27 cellular contexts compared by ENCODE assay signal in the genomic region with DNA sequence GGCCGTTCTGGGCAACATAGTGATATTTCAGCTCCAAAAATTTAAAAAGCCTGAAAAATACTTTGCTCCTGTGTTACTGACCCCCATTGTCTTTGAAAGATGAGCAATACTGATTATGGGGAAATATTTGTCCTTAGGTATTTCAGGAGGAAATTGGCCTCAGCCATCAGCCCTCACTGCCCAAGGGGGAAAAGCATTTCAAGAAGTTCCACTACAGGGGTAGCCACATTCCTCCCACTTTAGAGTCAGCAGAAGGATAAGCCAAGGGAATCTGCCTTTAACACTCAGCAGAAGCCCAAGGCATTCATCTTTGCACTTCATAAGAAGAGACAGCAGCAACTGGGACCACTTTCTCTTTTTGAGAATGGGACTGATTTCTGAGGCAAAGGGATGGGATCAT. TPM values are rescaled to one million over a fixed set of nuclear protein-coding genes. Genes with fewer than 3 reads are reported as not detected.
A peak's percentile ranks its signal among the peaks of the same experiment; 100 is the strongest.
DNase-seq lines count a peak whose midpoint lies in the region; ATAC-seq, FAIRE-seq and TF ChIP-seq lines count a peak whose summit lies in the region.
"Had no signal": no experiment of that assay in that cellular context is flagged by ENCODE, and none has a peak within 500 bp of the region (broad histone marks: within the 10 kb centered on the region; RNA-seq: fewer than 3 reads in every experiment).

No MANE protein-coding gene starts in this region.

- 100% methylated on average over 1 of the region's 1 CpG; no CpG with 5 or more reads in 1 of the 2 experiments for WGBS in H1 (ENCODE audit: extremely low coverage in 1 of 2, insufficient coverage in 1 of 2, insufficient read length in 1 of 2, insufficient replicate concordance in 2 of 2, low coverage in 1 of 2, low lambda C conversion rate in 2 of 2, missing lambda C conversion rate in 1 of 2), 2 experiments
- WGBS in trophoblast cell (ENCODE audit: extremely low coverage, insufficient coverage, insufficient read length): no CpG with 5 or more reads among the region's 1 CpG

- no peak for ATAC-seq in DND-41 (ENCODE audit: insufficient read depth, low read depth)
- ATAC-seq: activated CD4-positive, CD25-positive, alpha-beta regulatory T cell treated with anti-CD3 and anti-CD28 coated beads, Interleukin-2, amount 50 U/mL, for 24 hours; gastroesophageal sphincter; GM23338; naive thymus-derived CD4-positive, alpha-beta T cell; stimulated activated naive CD8-positive, alpha-beta T cell treated with anti-CD3 and anti-CD28 coated beads, Interleukin-15, amount 100 ng/mL, for 72 hours had no signal

- no peak overlapping the region for H2BK20ac ChIP-seq in H1 (ENCODE audit: low read length)

- H2BK5ac ChIP-seq in H1 (ENCODE audit: low read depth, low read length): peak overlapping the region; percentile 6; the same call in 1 of the 2 replicates
- peak overlapping the region; percentile 54 for H2BK5ac ChIP-seq in trophoblast cell (ENCODE audit: low read depth, low read length, poor library complexity)

- H3K4me3 ChIP-seq in DND-41 (ENCODE audit: low read depth in 1 of 2, low read length in 2 of 2) (no peak overlapping the region), Loucy (ENCODE audit: low read length, poor library complexity, severe bottlenecking) (no peak overlapping the region), H1 (ENCODE audit: extremely low read depth in 1 of 4, insufficient read depth in 2 of 4, low read depth in 3 of 4, low read length in 4 of 4) (no peak overlapping the region), trophoblast cell (ENCODE audit: low read depth, low read length) (no peak overlapping the region)
- H3K4me3 ChIP-seq: gastroesophageal sphincter, GM23338, left ventricle myocardium inferior, thyroid gland had no signal

- POLR2A ChIA-PET in H1 (lab: Charles Lee; ENCODE audit: partially characterized antibody): interaction anchor here (0.5 to 1.7 kb wide), 3 partner anchors 15 to 91 kb away, joined by 3 to 4 read pairs (median 4); no protein-coding TSS in a partner anchor

- no peak overlapping the region; the same call in 1 of the 2 replicates for H3K18ac ChIP-seq in H1 (ENCODE audit: extremely low read depth, low read length)
- no peak overlapping the region for H3K18ac ChIP-seq in trophoblast cell (ENCODE audit: low read length)

- H2AK5ac ChIP-seq in H1 (ENCODE audit: low read depth, low read length): no peak overlapping the region
- no peak overlapping the region for H2AK5ac ChIP-seq in trophoblast cell (ENCODE audit: low read length)

- no peaks in the 10 kb centered on the region for H3K79me2 ChIP-seq in DND-41 (ENCODE audit: insufficient read depth, low read length)
- H3K79me2 ChIP-seq in Loucy (ENCODE audit: insufficient read depth, low read length): no peaks in the 10 kb centered on the region
- H3K79me2 ChIP-seq in H1 (ENCODE audit: control insufficient read depth in 1 of 2, insufficient read depth in 2 of 2, low read length in 2 of 2): no peaks in the 10 kb centered on the region
- peaks cover 2% of the 10 kb centered on the region for H3K79me2 ChIP-seq in trophoblast cell (ENCODE audit: control insufficient read depth, insufficient read depth, low read length, poor library complexity)

- no peak overlapping the region for H3K23ac ChIP-seq in H1 (ENCODE audit: insufficient read length)
- no peak overlapping the region for H3K23ac ChIP-seq in trophoblast cell (ENCODE audit: low read length)

- no peaks in the 10 kb centered on the region for H3K36me3 ChIP-seq in DND-41 (ENCODE audit: insufficient read depth, low read length)
- no peaks in the 10 kb centered on the region for H3K36me3 ChIP-seq in Loucy (ENCODE audit: insufficient read depth, low read length)
- no peaks in the 10 kb centered on the region for H3K36me3 ChIP-seq in H1 (ENCODE audit: control insufficient read depth in 2 of 4, insufficient read depth in 4 of 4, low read length in 3 of 4)
- no peaks in the 10 kb centered on the region for H3K36me3 ChIP-seq in trophoblast cell (ENCODE audit: control insufficient read depth in 1 of 2, insufficient read depth in 2 of 2, low read length in 2 of 2)
- H3K36me3 ChIP-seq: gastroesophageal sphincter, left ventricle myocardium inferior, thyroid gland had no signal

- peak overlapping the region; percentile 53 for H3K27ac ChIP-seq in DND-41 (ENCODE audit: low read length)
- H3K27ac ChIP-seq in H1 (ENCODE audit: low read depth, low read length): no peak overlapping the region
- H3K27ac ChIP-seq in trophoblast cell (ENCODE audit: low read depth, low read length): peak overlapping the region; percentile 89
- H3K27ac ChIP-seq: gastroesophageal sphincter, left ventricle myocardium inferior had no signal

- H2AFZ ChIP-seq in DND-41 (ENCODE audit: low read depth, low read length): no peak overlapping the region; the same call in 1 of the 2 replicates
- no peak overlapping the region for H2AFZ ChIP-seq in Loucy (ENCODE audit: low read length)
- no peak overlapping the region for H2AFZ ChIP-seq in H1 (ENCODE audit: low read length)
- no peak overlapping the region for H2AFZ ChIP-seq in trophoblast cell (ENCODE audit: insufficient read depth, low read length, poor library complexity)
- H2AFZ ChIP-seq: GM23338 had no signal

- no peak overlapping the region for H3K56ac ChIP-seq in H1 (replicated peaks; ENCODE audit: insufficient read length, low read depth, low read length)

- H4K91ac ChIP-seq in H1 (replicated peaks; ENCODE audit: insufficient read length, low read length) (no peak overlapping the region), trophoblast cell (ENCODE audit: low read depth, low read length) (peak overlapping the region; percentile 26)

- H3K23me2 ChIP-seq in H1 (ENCODE audit: low read depth, low read length): no peaks in the 10 kb centered on the region

- no peak overlapping the region for H2BK120ac ChIP-seq in H1 (replicated peaks; ENCODE audit: low read depth, low read length)
- H2BK120ac ChIP-seq in trophoblast cell (ENCODE audit: insufficient read depth, low read length, poor library complexity): no peak overlapping the region

- H4K20me1 ChIP-seq in DND-41 (ENCODE audit: insufficient read depth, low read length) (no peaks in the 10 kb centered on the region), Loucy (ENCODE audit: insufficient read depth, low read length, poor library complexity, severe bottlenecking) (no peaks in the 10 kb centered on the region), H1 (replicated peaks in 1 of 2; ENCODE audit: control insufficient read depth in 1 of 2, insufficient read depth in 2 of 2, low read length in 2 of 2) (no peaks in the 10 kb centered on the region)

- H2BK15ac ChIP-seq in H1 (ENCODE audit: low read length): no peak overlapping the region

- H3K9me2 ChIP-seq in Loucy (replicated peaks; ENCODE audit: low read depth, low read length): no peaks in the 10 kb centered on the region

- H3K9ac ChIP-seq in DND-41 (ENCODE audit: low read depth, low read length) (no peak overlapping the region), Loucy (ENCODE audit: low read depth, low read length, poor library complexity, severe bottlenecking) (no peak overlapping the region), H1 (replicated peaks in 1 of 4; ENCODE audit: extremely low read depth in 1 of 4, low read depth in 3 of 4, low read length in 3 of 4) (no peak overlapping the region), trophoblast cell (ENCODE audit: low read length) (no peak overlapping the region)

- H3K14ac ChIP-seq in H1 (ENCODE audit: insufficient read length) (no peak overlapping the region), trophoblast cell (ENCODE audit: low read length) (no peak overlapping the region)

- peak overlapping the region; percentile 60 for H2BK12ac ChIP-seq in H1 (ENCODE audit: low read depth, low read length)
- peak overlapping the region; percentile 32 for H2BK12ac ChIP-seq in trophoblast cell (ENCODE audit: low read length)

- H4K5ac ChIP-seq in H1 (ENCODE audit: insufficient read length, low read depth, low read length): no peak overlapping the region

- TF ChIP-seq CTCF in DND-41 (IDR thresholded peaks at IDR 0.05; ENCODE audit: borderline replicate concordance, extremely low read depth, low read length, poor library complexity, severe bottlenecking): no peak
- no peak for TF ChIP-seq CTCF in Loucy (conservative IDR thresholded peaks at IDR 0.05; ENCODE audit: low read length)
- no peak for TF ChIP-seq CTCF in H1 (IDR thresholded peaks at IDR 0.05; ENCODE audit: control extremely low read depth in 1 of 3, insufficient read depth in 1 of 3, low read depth in 1 of 3, low read length in 3 of 3)

- DNase-seq in DND-41 (no peak), H1 (ENCODE audit: low read depth in 1 of 2, low spot score in 2 of 2) (peak in 1 of 2 experiments; percentile 35), trophoblast cell (peak; percentile 75 to 94), NCI-H2029 (lab: John Stamatoyannopoulos, UW) (no peak), posterior vena cava (ENCODE audit: low spot score) (no peak), NCI-H2081 (lab: John Stamatoyannopoulos, UW) (no peak)
- DNase-seq: activated CD4-positive, alpha-beta memory T cell treated with anti-CD3 and anti-CD28 coated beads, Interleukin-2, amount 10 ng/mL, durations not matched to agents 7 days and 5 days; activated effector memory CD4-positive, alpha-beta T cell treated with anti-CD3 and anti-CD28 coated beads, Interleukin-2, amount 50 U/mL, for 16 hours; activated naive CD8-positive, alpha-beta T cell treated with anti-CD3 and anti-CD28 coated beads for 36 hours; aorta; C1 segment of cervical spinal cord; Calu3; cortex of kidney; hippocampal formation; left ventricle myocardium inferior; midbrain; naive thymus-derived CD4-positive, alpha-beta T cell; NCI-H1417; NCI-H2081 treated with DMSO at 0.1 percent for 48 hours; NCI-H226; nucleus accumbens; stimulated activated naive CD8-positive, alpha-beta T cell treated with anti-CD3 and anti-CD28 coated beads, Interleukin-15, amount 100 ng/mL, for 72 hours; thyroid gland had no signal

- TF ChIP-seq EP300 in H1 (IDR thresholded peaks at IDR 0.05; ENCODE audit: borderline replicate concordance in 1 of 2, low read depth in 2 of 2, low read length in 2 of 2): no peak

- CTCF ChIA-PET in H1 (lab: Charles Lee; ENCODE audit: partially characterized antibody): interaction anchor here (1.1 to 1.4 kb wide), 2 partner anchors 109 to 192 kb away, joined by 3 to 9 read pairs; no protein-coding TSS in a partner anchor

- no peak overlapping the region for H4K12ac ChIP-seq in trophoblast cell (ENCODE audit: low read depth, low read length)

- intact Hi-C loops in posterior vena cava (cut with DNase I): no loop called here

- H3K79me1 ChIP-seq in H1 (ENCODE audit: low read depth, low read length) (no peaks in the 10 kb centered on the region), trophoblast cell (ENCODE audit: low read length) (peaks cover 18% of the 10 kb centered on the region)

- no peaks in the 10 kb centered on the region for H3K27me3 ChIP-seq in DND-41 (ENCODE audit: insufficient read depth, low read length, poor library complexity)
- H3K27me3 ChIP-seq in Loucy (ENCODE audit: insufficient read depth, low read length, poor library complexity, severe bottlenecking): no peaks in the 10 kb centered on the region
- no peaks in the 10 kb centered on the region for H3K27me3 ChIP-seq in H1 (replicated peaks in 1 of 4; ENCODE audit: control insufficient read depth in 3 of 4, extremely low read depth in 1 of 4, insufficient read depth in 3 of 4, low read length in 3 of 4)
- no peaks in the 10 kb centered on the region for H3K27me3 ChIP-seq in trophoblast cell (ENCODE audit: insufficient read depth, low read length)
- H3K27me3 ChIP-seq: gastroesophageal sphincter, thyroid gland had no signal

- H3K4me1 ChIP-seq in DND-41 (ENCODE audit: insufficient read depth, low read length) (peaks cover 59% of the 10 kb centered on the region), Loucy (ENCODE audit: insufficient read depth, low read length, poor library complexity, severe bottlenecking) (peaks cover 45% of the 10 kb centered on the region), H1 (replicated peaks in 1 of 4; ENCODE audit: control insufficient read depth in 3 of 4, insufficient read depth in 4 of 4, low read length in 3 of 4) (peaks cover 0 to 13% (median 3%) of the 10 kb centered on the region in 4 experiments; a peak in 5 of 7 replicates), trophoblast cell (ENCODE audit: control insufficient read depth in 1 of 2, insufficient read depth in 2 of 2, low read length in 2 of 2) (peaks cover 10 to 21% of the 10 kb centered on the region in 2 experiments)
- H3K4me1 ChIP-seq: gastroesophageal sphincter had no signal

- no peak for TF ChIP-seq RAD21 in H1 (IDR thresholded peaks at IDR 0.05 in 1 of 2, conservative IDR thresholded peaks at IDR 0.05 in 1 of 2; ENCODE audit: low read depth in 2 of 2, low read length in 2 of 2)

- no peaks in the 10 kb centered on the region for H3K9me3 ChIP-seq in DND-41 (ENCODE audit: insufficient read depth, low read length, severe bottlenecking)
- 0 out of 2 replicates have a peak, but pooled peaks cover 2% of the 10 kb centered on the region for H3K9me3 ChIP-seq in Loucy (ENCODE audit: insufficient read depth, low read depth, low read length)
- peaks cover 0 to under 1% of the 10 kb centered on the region in 2 experiments; a peak in 2 of 4 replicates for H3K9me3 ChIP-seq in H1 (ENCODE audit: insufficient read depth in 2 of 2, low read depth in 1 of 2, low read length in 1 of 2)
- no peaks in the 10 kb centered on the region for H3K9me3 ChIP-seq in trophoblast cell (ENCODE audit: insufficient read depth, low read depth, low read length)
- H3K9me3 ChIP-seq: gastroesophageal sphincter, left ventricle myocardium inferior, thyroid gland had no signal

- H3F3A ChIP-seq in Loucy (ENCODE audit: low read depth): 0 out of 2 replicates have a peak, but pooled peaks cover 4% of the 10 kb centered on the region

- no peak overlapping the region for H3K4ac ChIP-seq in H1 (replicated peaks; ENCODE audit: insufficient read length, low read depth, low read length)
- no peak overlapping the region for H3K4ac ChIP-seq in trophoblast cell (ENCODE audit: low read depth, low read length)

- no peak overlapping the region for H3K4me2 ChIP-seq in DND-41 (ENCODE audit: insufficient read depth, low read length)
- peak overlapping the region; percentile 16 for H3K4me2 ChIP-seq in Loucy (ENCODE audit: low read depth, low read length, poor library complexity, severe bottlenecking)
- H3K4me2 ChIP-seq in H1 (ENCODE audit: insufficient read depth in 1 of 2, low read depth in 2 of 2, low read length in 2 of 2): no peak overlapping the region
- H3K4me2 ChIP-seq in trophoblast cell (ENCODE audit: low read length): peak overlapping the region; percentile 51

- no peak for TF ChIP-seq POLR2A in H1 (IDR thresholded peaks at IDR 0.05; ENCODE audit: control extremely low read depth in 1 of 2, low read depth in 2 of 2, low read length in 2 of 2)

- H4K8ac ChIP-seq in H1 (ENCODE audit: extremely low read depth, insufficient read depth, low read length): no peak overlapping the region
- no peak overlapping the region for H4K8ac ChIP-seq in trophoblast cell (ENCODE audit: low read depth, low read length)

- no peak for FAIRE-seq in H1 (lab: Jason Lieb, UNC)

RNA-seq across cellular contexts. Expression of a gene that starts 40.5 kb away (rescaled TPM):
- total RNA-seq in H1 (2021; fragmentation: NEBNext Ultra II Directional; extraction: Animal tissue kit (Norgen Biotek cat#: 25700)): 30.6 and 31.8 TPM in 2 replicates
- 12.2 and 12.7 TPM in 2 replicates for polyA plus RNA-seq in H1 (2011; rRNA removed)
- polyA plus RNA-seq in H1 (2011; cell fraction: cytosol; rRNA removed): 18.4 TPM
- 10.8 TPM for polyA plus RNA-seq in H1 (2011; cell fraction: nucleus; rRNA removed)
- 16.4 to 28.6 TPM (median 19.6 TPM) in 4 replicates for polyA plus RNA-seq in H1 (2012, experiment 1 of 2)
- 3.4 TPM for polyA plus RNA-seq in H1 (2012, experiment 2 of 2)
- 24.0 TPM for polyA plus RNA-seq in H1 (2013, experiment 1 of 2)
- polyA plus RNA-seq in H1 (2013, experiment 2 of 2): 21.0 TPM
- polyA minus RNA-seq in H1 (2011; rRNA and poly(A)+ RNA removed): 16.5 and 21.8 TPM in 2 replicates
- 14.5 TPM for polyA minus RNA-seq in H1 (2011; cell fraction: cytosol; rRNA and poly(A)+ RNA removed)
- polyA minus RNA-seq in H1 (2011; cell fraction: nucleus; rRNA and poly(A)+ RNA removed): 60.4 TPM
- polyA plus RNA-seq in trophoblast cell (2013): 26.8 and 27.1 TPM in 2 replicates
- 10 to 100 TPM; 19.4 to 19.6 TPM for total RNA-seq in posterior vena cava

Comparison
In these comparisons a context has a peak if more than half of its experiments do, and no peak if none do; other contexts are left out.
1. DNase-seq: peak in trophoblast cell (2 of 2); none in DND-41 (single experiment), NCI-H2029 (single experiment), posterior vena cava (single experiment) and NCI-H2081 (0 of 2).
2. H3K4me2 ChIP-seq: peak in Loucy (single experiment) and trophoblast cell (single experiment); none in DND-41 (single experiment) and H1 (0 of 2).